In genomic region chr11:104984818-104985217, GRCh38 we compare ENCODE assay signal across 2 cellular contexts.
TF ChIP-seq lines count a peak whose summit lies in the region.

No MANE protein-coding gene starts in this region.

TF ChIP-seq in IMR-90, 13 proteins besides CTCF, POLR2A, EP300 and RAD21:
- TF ChIP-seq CEBPB (IDR thresholded peaks at IDR 0.05; ENCODE audit: low read depth, low read length) (peak; percentile 79), USF2 (IDR thresholded peaks at IDR 0.05; ENCODE audit: low read depth, low read length) (no peak), MAFK (IDR thresholded peaks at IDR 0.05; ENCODE audit: low read depth, low read length) (no peak)

TF ChIP-seq in HepG2, 621 proteins besides CTCF, POLR2A, EP300 and RAD21 (continues in another document):
- TF ChIP-seq TBP (CRISPR knock-in tag; IDR thresholded peaks at IDR 0.05) (no peak), CEBPG (CRISPR knock-in tag; IDR thresholded peaks at IDR 0.05) (peak; percentile 68), CENPBD1 (CRISPR knock-in tag; IDR thresholded peaks at IDR 0.05; ENCODE audit: borderline replicate concordance, low read depth) (no peak), RXRB (CRISPR knock-in tag; IDR thresholded peaks at IDR 0.05; ENCODE audit: borderline replicate concordance) (0 out of 2 replicates have a peak, but pooled peaks have one; percentile 14), ZNF639 (CRISPR knock-in tag; conservative IDR thresholded peaks at IDR 0.05) (no peak), CEBPB (IDR thresholded peaks at IDR 0.05; ENCODE audit: borderline replicate concordance, low read depth, low read length) (peak; percentile 88), TEAD2 (CRISPR knock-in tag; IDR thresholded peaks at IDR 0.05) (no peak), ZNF331 (CRISPR knock-in tag; IDR thresholded peaks at IDR 0.05) (no peak), ZNF33A (CRISPR knock-in tag; IDR thresholded peaks at IDR 0.05; ENCODE audit: borderline replicate concordance) (no peak), PBX3 (CRISPR knock-in tag; IDR thresholded peaks at IDR 0.05; ENCODE audit: borderline replicate concordance) (no peak), ZBTB7B (CRISPR knock-in tag; IDR thresholded peaks at IDR 0.05) (no peak), ETS1 (CRISPR knock-in tag; IDR thresholded peaks at IDR 0.05) (no peak), PRDM4 (CRISPR knock-in tag; IDR thresholded peaks at IDR 0.05; ENCODE audit: borderline replicate concordance) (no peak), SOX13 (IDR thresholded peaks at IDR 0.05) (no peak), SOX13 (CRISPR knock-in tag; conservative IDR thresholded peaks at IDR 0.05 in 1 of 2, IDR thresholded peaks at IDR 0.05 in 1 of 2) (peak in 1 of 2 experiments; percentile 7; a peak in 1 of 4 replicates), CAMTA2 (CRISPR knock-in tag; IDR thresholded peaks at IDR 0.05; ENCODE audit: borderline replicate concordance) (no peak), CENPX (CRISPR knock-in tag; IDR thresholded peaks at IDR 0.05) (no peak), NR2C2 (CRISPR knock-in tag; IDR thresholded peaks at IDR 0.05; ENCODE audit: borderline replicate concordance) (no peak), KDM5B (CRISPR knock-in tag; IDR thresholded peaks at IDR 0.05; ENCODE audit: borderline replicate concordance) (no peak), ZBTB26 (CRISPR knock-in tag; IDR thresholded peaks at IDR 0.05; ENCODE audit: borderline replicate concordance) (no peak), FOXA1 (IDR thresholded peaks at IDR 0.05) (no peak), FOXA1 (CRISPR knock-in tag; IDR thresholded peaks at IDR 0.05) (no peak), ZBTB46 (CRISPR knock-in tag; IDR thresholded peaks at IDR 0.05; ENCODE audit: borderline replicate concordance) (no peak), ZNF674 (CRISPR knock-in tag; IDR thresholded peaks at IDR 0.05; ENCODE audit: low read depth) (no peak), PPARG (CRISPR knock-in tag; conservative IDR thresholded peaks at IDR 0.05) (no peak), CREM (IDR thresholded peaks at IDR 0.05) (no peak), CREM (CRISPR knock-in tag; IDR thresholded peaks at IDR 0.05) (no peak), STAG1 (CRISPR knock-in tag; IDR thresholded peaks at IDR 0.05) (no peak), ZNF605 (CRISPR knock-in tag; IDR thresholded peaks at IDR 0.05) (no peak), ZNF20 (CRISPR knock-in tag; IDR thresholded peaks at IDR 0.05) (no peak), DNMT3B (CRISPR knock-in tag; conservative IDR thresholded peaks at IDR 0.05) (no peak), HNF4A (CRISPR knock-in tag; IDR thresholded peaks at IDR 0.05) (peak; percentile 74), MNT (IDR thresholded peaks at IDR 0.05) (no peak), ZFP91 (CRISPR knock-in tag; IDR thresholded peaks at IDR 0.05; ENCODE audit: borderline replicate concordance) (no peak), ATF4 (CRISPR knock-in tag; IDR thresholded peaks at IDR 0.05) (0 out of 4 replicates have a peak, but pooled peaks of 1 of the 2 experiments have one; percentile 44), RAD51 (IDR thresholded peaks at IDR 0.05; ENCODE audit: borderline replicate concordance) (no peak), KDM3A (CRISPR knock-in tag; IDR thresholded peaks at IDR 0.05; ENCODE audit: low read depth) (no peak), SP5 (CRISPR knock-in tag; IDR thresholded peaks at IDR 0.05; ENCODE audit: borderline replicate concordance, low read depth) (no peak), RCOR2 (CRISPR knock-in tag; IDR thresholded peaks at IDR 0.05) (no peak), AFF4 (CRISPR knock-in tag; IDR thresholded peaks at IDR 0.05) (no peak)
